9 cellular contexts compared by ENCODE assay signal in the genomic region with DNA sequence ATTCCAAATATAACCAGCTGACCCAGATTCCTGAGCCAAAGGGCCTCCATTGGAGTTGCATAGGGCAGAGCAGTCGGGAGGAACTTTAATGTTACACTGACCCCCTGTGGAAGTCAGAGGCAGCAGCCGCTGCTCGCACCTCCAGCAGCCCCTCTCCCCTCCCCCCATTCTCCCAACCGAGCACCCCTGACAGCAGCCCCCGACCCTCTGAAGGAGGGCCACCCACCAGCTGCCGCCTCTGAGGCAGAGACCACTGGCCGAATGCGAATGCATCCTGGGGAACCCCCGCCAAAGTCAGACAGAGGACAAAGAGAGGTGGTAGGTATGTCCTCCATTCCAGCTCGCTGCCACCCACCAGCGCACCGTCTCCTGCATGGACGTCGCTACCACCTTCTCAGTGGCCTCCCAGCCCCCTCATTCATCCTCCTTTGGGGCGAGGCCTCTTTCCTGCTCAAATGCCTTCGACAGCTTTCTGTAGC.
DNase-seq lines count a peak whose midpoint lies in the region; ATAC-seq, FAIRE-seq and TF ChIP-seq lines count a peak whose summit lies in the region.
"Had no signal": no experiment of that assay in that cellular context is flagged by ENCODE, and none has a peak within 500 bp of the region (broad histone marks: within the 10 kb centered on the region; RNA-seq: fewer than 3 reads in every experiment).

No MANE protein-coding gene starts in this region.

- no peak for FAIRE-seq in bronchial epithelial cell (lab: Jason Lieb, UNC)

- no peak overlapping the region for H3K4me3 ChIP-seq in bronchial epithelial cell (ENCODE audit: low read depth, low read length)
- H3K4me3 ChIP-seq: SK-N-MC had no signal

- in situ Hi-C loops in Caki2 (cut with HindIII; ENCODE audit: low pct_unique_long_range_greater_than_20kb, low sequenced_read_pairs) = no loop called here

- no peaks in the 10 kb centered on the region for H3K36me3 ChIP-seq in bronchial epithelial cell (ENCODE audit: control insufficient read depth, insufficient read depth, low read length)

- peak; percentile 83 for TF ChIP-seq CTCF in bronchial epithelial cell (IDR thresholded peaks at IDR 0.05; ENCODE audit: insufficient read depth, low read length, severe bottlenecking)

- ATAC-seq in GM21515 (IDR thresholded peaks at IDR 0.05; ENCODE audit: unreplicated experiment) (peak; percentile 55), left lobe of liver (peak; percentile 96), HG03025 (IDR thresholded peaks at IDR 0.05; ENCODE audit: low FRiP score, unreplicated experiment) (no peak), GM21390 (IDR thresholded peaks at IDR 0.05; ENCODE audit: unreplicated experiment) (no peak)

- peak; percentile 26 for DNase-seq in Caki2 (ENCODE audit: low read depth)
- peak; percentile 58 for DNase-seq in NCI-H460 (ENCODE audit: extremely low read depth, low read depth)
- peak; percentile 48 for DNase-seq in bronchial epithelial cell (ENCODE audit: low read depth)
- peak; percentile 50 for DNase-seq in left lobe of liver (ENCODE audit: low spot score)
- DNase-seq in activated effector memory CD4-positive, alpha-beta T cell treated with Interleukin-2 at 50 U/mL for 16 hours = no peak

- H3K27me3 ChIP-seq in bronchial epithelial cell (ENCODE audit: control insufficient read depth, insufficient read depth, low read length) = no peaks in the 10 kb centered on the region

Comparison
In these comparisons a context has a peak if more than half of its experiments do, and no peak if none do; other contexts are left out.
1. ATAC-seq: peak in GM21515 (single experiment) and left lobe of liver (single experiment); none in HG03025 (single experiment) and GM21390 (single experiment).